13 cellular contexts compared by ENCODE assay signal in genomic region chr5:161548472-161549094, GRCh38. TPM values are rescaled to one million over a fixed set of nuclear protein-coding genes. Genes with fewer than 3 reads are reported as not detected.
DNase-seq lines count a peak whose midpoint lies in the region; ATAC-seq, FAIRE-seq and TF ChIP-seq lines count a peak whose summit lies in the region.
"Had no signal": no experiment of that assay in that cellular context is flagged by ENCODE, and none has a peak within 500 bp of the region (broad histone marks: within the 10 kb centered on the region; RNA-seq: fewer than 3 reads in every experiment).

No MANE protein-coding gene starts in this region.

- H3K9ac ChIP-seq in HUES64 (ENCODE audit: low read depth, low read length) (no peak overlapping the region), neural progenitor cell (no peak overlapping the region)

- intact Hi-C loops in Caco-2 (cut with micrococcal nuclease; ENCODE audit: unreplicated experiment) (no loop called here), right cardiac atrium (cut with DNase I) (no loop called here), CD14-positive monocyte (cut with micrococcal nuclease) (no loop called here)

- no peak for TF ChIP-seq CTCF in Caco-2 (IDR thresholded peaks at IDR 0.05; ENCODE audit: insufficient read depth in 1 of 2, low read depth in 1 of 2, low read length in 1 of 2, severe bottlenecking in 1 of 2, unreplicated experiment in 1 of 2)
- TF ChIP-seq CTCF in neural progenitor cell (IDR thresholded peaks at IDR 0.05), result no peak
- no peak for TF ChIP-seq CTCF in D721Med (IDR thresholded peaks at IDR 0.05; ENCODE audit: insufficient read depth, missing control alignments)
- TF ChIP-seq CTCF in CD14-positive monocyte (IDR thresholded peaks at IDR 0.05), result no peak

- H4K20me1 ChIP-seq in neural progenitor cell (ENCODE audit: low read depth), result peaks cover 4% of the 10 kb centered on the region

- H3K27ac Mint-ChIP-seq in Caco-2 (ENCODE audit: unreplicated experiment) (no peak overlapping the region), neural progenitor cell (no peak overlapping the region), CD14-positive monocyte (no peak overlapping the region)
- no peak overlapping the region for H3K27ac Mint-ChIP-seq in stimulated activated effector memory CD8-positive, alpha-beta T cell treated with anti-CD3 and anti-CD28 coated beads, Interleukin-12 subunit alpha, Interleukin-12 subunit beta, amount 100 ng/mL, for 72 hours

- peaks cover 25% of the 10 kb centered on the region for H3K27me3 Mint-ChIP-seq in Caco-2 (ENCODE audit: insufficient read depth, unreplicated experiment)
- H3K27me3 Mint-ChIP-seq in neural progenitor cell (ENCODE audit: insufficient read depth, low read depth), result peaks cover 42% of the 10 kb centered on the region
- H3K27me3 Mint-ChIP-seq in CD14-positive monocyte (ENCODE audit: low read depth in 3 of 3), result peaks cover 58 to 67% (median 58%) of the 10 kb centered on the region in 3 donors

- H3K9me3 ChIP-seq in Caco-2, result no peaks in the 10 kb centered on the region
- H3K9me3 ChIP-seq in HUES64 (ENCODE audit: insufficient read depth, low read depth, low read length), result no peaks in the 10 kb centered on the region
- H3K9me3 ChIP-seq in right cardiac atrium (ENCODE audit: control insufficient read depth, low read length), result no peaks in the 10 kb centered on the region
- H3K9me3 ChIP-seq in neural progenitor cell (ENCODE audit: low read depth), result no peaks in the 10 kb centered on the region

- H3K36me3 ChIP-seq in Caco-2 (ENCODE audit: control insufficient read depth, insufficient read depth, low read length) (no peaks in the 10 kb centered on the region), HUES64 (ENCODE audit: insufficient read depth, low read length) (no peaks in the 10 kb centered on the region), neural progenitor cell (no peaks in the 10 kb centered on the region)
- H3K36me3 ChIP-seq: WERI-Rb-1 had no signal

- H3K4me3 Mint-ChIP-seq in Caco-2 (ENCODE audit: unreplicated experiment), result peak overlapping the region; percentile 85
- H3K4me3 Mint-ChIP-seq in neural progenitor cell, result peak overlapping the region; percentile 83
- no peak overlapping the region for H3K4me3 Mint-ChIP-seq in stimulated activated effector memory CD8-positive, alpha-beta T cell treated with anti-CD3 and anti-CD28 coated beads, Interleukin-12 subunit alpha, Interleukin-12 subunit beta, amount 100 ng/mL, for 72 hours
- peak overlapping the region in 1 of 2 donors; percentile 72 for H3K4me3 Mint-ChIP-seq in CD14-positive monocyte

- H3K27ac ChIP-seq in HUES64 (ENCODE audit: low read depth, low read length), result no peak overlapping the region
- no peak overlapping the region for H3K27ac ChIP-seq in right cardiac atrium (ENCODE audit: low read length)
- no peak overlapping the region for H3K27ac ChIP-seq in neural progenitor cell
- H3K27ac ChIP-seq: WERI-Rb-1 had no signal

- DNase-seq in Caco-2 (no peak), right cardiac atrium (no peak), neural progenitor cell (ENCODE audit: low spot score) (peak; percentile 57), D721Med (ENCODE audit: insufficient read length, low spot score) (no peak), CD14-positive monocyte (ENCODE audit: low spot score) (no peak)
- DNase-seq in stimulated activated effector memory CD8-positive, alpha-beta T cell treated with anti-CD3 and anti-CD28 coated beads, Interleukin-12 subunit alpha, Interleukin-12 subunit beta, amount 100 ng/mL, for 72 hours (ENCODE audit: low spot score in 2 of 2), result no peak
- DNase-seq in stimulated activated naive CD8-positive, alpha-beta T cell treated with anti-CD3 and anti-CD28 coated beads, Interleukin-15, Interleukin-2, amounts not matched to agents 100 U/mL and 50 U/mL, for 24 hours, result no peak
- DNase-seq: activated effector memory CD4-positive, alpha-beta T cell treated with anti-CD3 and anti-CD28 coated beads, Interleukin-2, amount 50 U/mL, for 16 hours; effector CD4-positive, alpha-beta T cell; NCI-H2107; WERI-Rb-1 had no signal

- under 1% methylated on average over 32 of the region's 32 CpGs for WGBS in HUES64
- WGBS in right cardiac atrium, result 4% methylated on average over 32 of the region's 32 CpGs

- H3K4me1 ChIP-seq in Caco-2 (0 out of 2 replicates have a peak, but pooled peaks cover 4% of the 10 kb centered on the region), HUES64 (ENCODE audit: insufficient read depth, low read length) (peaks cover 27% of the 10 kb centered on the region), right cardiac atrium (ENCODE audit: control insufficient read depth, insufficient read depth, low read length) (peaks cover 1% of the 10 kb centered on the region), neural progenitor cell (peaks cover 7% of the 10 kb centered on the region)

- no peaks in the 10 kb centered on the region for H3K79me2 ChIP-seq in neural progenitor cell (ENCODE audit: low read depth)

- H3K36me3 Mint-ChIP-seq in Caco-2 (ENCODE audit: insufficient read depth, unreplicated experiment), result peaks cover 5% of the 10 kb centered on the region
- no peaks in the 10 kb centered on the region for H3K36me3 Mint-ChIP-seq in neural progenitor cell
- H3K36me3 Mint-ChIP-seq in stimulated activated effector memory CD8-positive, alpha-beta T cell treated with anti-CD3 and anti-CD28 coated beads, Interleukin-12 subunit alpha, Interleukin-12 subunit beta, amount 100 ng/mL, for 72 hours, result no peaks in the 10 kb centered on the region
- H3K36me3 Mint-ChIP-seq in CD14-positive monocyte, result peaks cover 0 to 2% of the 10 kb centered on the region in 2 donors

- no peak for ATAC-seq in right cardiac atrium
- ATAC-seq in stimulated activated effector memory CD8-positive, alpha-beta T cell treated with anti-CD3 and anti-CD28 coated beads, Interleukin-12 subunit alpha, Interleukin-12 subunit beta, amount 100 ng/mL, for 72 hours, result no peak
- ATAC-seq in stimulated activated naive CD8-positive, alpha-beta T cell treated with anti-CD3 and anti-CD28 coated beads, Interleukin-15, Interleukin-2, amounts not matched to agents 100 U/mL and 50 U/mL, for 24 hours, result no peak

- peak overlapping the region; percentile 29 for H2AFZ ChIP-seq in neural progenitor cell (replicated peaks)

- peak overlapping the region; percentile 100 for H3K4me2 ChIP-seq in neural progenitor cell

- CTCF ChIA-PET in Caco-2 (lab: Charles Lee), result no interaction called here

- H3K4me3 ChIP-seq in Caco-2 (ENCODE audit: low read depth, low read length) (no peak overlapping the region), HUES64 (ENCODE audit: low read length) (peak overlapping the region; percentile 50), right cardiac atrium (ENCODE audit: low read length) (peak overlapping the region; percentile 81), neural progenitor cell (peak overlapping the region; percentile 79)

- BruUV-seq in Caco-2 (replicated peaks; lab: Mats Ljungman, UMichigan), result no TSS peak

- FAIRE-seq in D721Med (lab: Jason Lieb, UNC), result no peak

- H3K9me3 Mint-ChIP-seq in Caco-2 (ENCODE audit: unreplicated experiment) (no peaks in the 10 kb centered on the region), neural progenitor cell (peaks cover 7% of the 10 kb centered on the region), CD14-positive monocyte (peaks cover 3 to 31% (median 19%) of the 10 kb centered on the region in 7 donors)
- H3K9me3 Mint-ChIP-seq in stimulated activated effector memory CD8-positive, alpha-beta T cell treated with anti-CD3 and anti-CD28 coated beads, Interleukin-12 subunit alpha, Interleukin-12 subunit beta, amount 100 ng/mL, for 72 hours, result peaks cover 5% of the 10 kb centered on the region

- H3K4me1 Mint-ChIP-seq in Caco-2 (ENCODE audit: low read depth, unreplicated experiment) (peaks cover 10% of the 10 kb centered on the region), neural progenitor cell (peaks cover 21% of the 10 kb centered on the region), CD14-positive monocyte (peaks cover 21% of the 10 kb centered on the region)
- peaks cover 11% of the 10 kb centered on the region for H3K4me1 Mint-ChIP-seq in stimulated activated effector memory CD8-positive, alpha-beta T cell treated with anti-CD3 and anti-CD28 coated beads, Interleukin-12 subunit alpha, Interleukin-12 subunit beta, amount 100 ng/mL, for 72 hours

- H3K27me3 ChIP-seq in Caco-2 (replicated peaks; ENCODE audit: control insufficient read depth, insufficient read depth, low read length) (peaks cover 4% of the 10 kb centered on the region; the same call in 1 of the 2 replicates), HUES64 (ENCODE audit: insufficient read depth, low read length) (peaks cover 67% of the 10 kb centered on the region), right cardiac atrium (ENCODE audit: control insufficient read depth, insufficient read depth) (no peaks in the 10 kb centered on the region), neural progenitor cell (peaks cover 78% of the 10 kb centered on the region)

- peaks cover 13% of the 10 kb centered on the region for H3F3A ChIP-seq in neural progenitor cell (ENCODE audit: low read depth)

- POLR2A ChIA-PET in Caco-2 (lab: Charles Lee), result no interaction called here

RNA-seq across cellular contexts. Expression of gene GABRB2, which starts 2.1 kb away (rescaled TPM):
- total RNA-seq in Caco-2 (2022) (not detected in 2 replicates), right cardiac atrium (under 1 TPM; 0.06 to 0.53 (median 0.16) TPM), neural progenitor cell (ENCODE audit: low replicate concordance) (0.53 and 0.58 TPM in 2 replicates)
- 3.8 TPM for polyA plus RNA-seq in HUES64 (2013, experiment 1 of 2)
- polyA plus RNA-seq in HUES64 (2013, experiment 2 of 2), result 3.0 TPM
- polyA plus RNA-seq in right cardiac atrium (0.02 TPM), CD14-positive monocyte (not detected)
- total RNA-seq: renal cortical epithelial cell had no signal
